ENCODE assay signal across 8 cellular contexts in genomic region chr16:74999208-74999682, GRCh38. TPM values are rescaled to one million over a fixed set of nuclear protein-coding genes. Genes with fewer than 3 reads are reported as not detected.
DNase-seq lines count a peak whose midpoint lies in the region; ATAC-seq and TF ChIP-seq lines count a peak whose summit lies in the region.

No MANE protein-coding gene starts in this region.

- peaks cover 26% of the 10 kb centered on the region for H3K4me1 Mint-ChIP-seq in activated naive CD4-positive, alpha-beta T cell treated with anti-CD3 and anti-CD28 coated beads for 36 hours (ENCODE audit: low read depth)

- intact Hi-C loops in activated naive CD4-positive, alpha-beta T cell treated with anti-CD3 and anti-CD28 coated beads for 36 hours (cut with micrococcal nuclease) = loop anchor here (1.0 to 5.0 kb wide), 2 partner anchors 100 to 292 kb away; no protein-coding TSS in a partner anchor

- H3K27ac ChIP-seq in right atrium auricular region = peak overlapping the region; percentile 80 to 84

- H3K4me1 ChIP-seq in right atrium auricular region = peaks cover 0 to 48% of the 10 kb centered on the region in 2 donors

- no peaks in the 10 kb centered on the region for H3K9me3 ChIP-seq in right atrium auricular region

- peak overlapping the region; percentile 78 for H3K4me3 Mint-ChIP-seq in activated naive CD4-positive, alpha-beta T cell treated with anti-CD3 and anti-CD28 coated beads for 36 hours

- peak overlapping the region; percentile 46 for H3K27ac Mint-ChIP-seq in activated naive CD4-positive, alpha-beta T cell treated with anti-CD3 and anti-CD28 coated beads for 36 hours

- no peak for DNase-seq in GM06990 (ENCODE audit: extremely low read depth, insufficient read length)
- peak; percentile 38 for DNase-seq in M059J (ENCODE audit: low read depth)
- peak; percentile 18 for DNase-seq in activated naive CD4-positive, alpha-beta T cell treated with anti-CD3 and anti-CD28 coated beads for 36 hours
- DNase-seq in right atrium auricular region (ENCODE audit: low spot score) = no peak
- DNase-seq in putamen (ENCODE audit: low spot score) = peak; percentile 50
- DNase-seq in DMS153 treated with DMSO at 0.1 percent for 48 hours (lab: John Stamatoyannopoulos, UW; ENCODE audit: unreplicated experiment) = no peak
- DNase-seq in cerebellum (ENCODE audit: low spot score) = no peak

- H3K27me3 ChIP-seq in GM06990 (replicated peaks; ENCODE audit: control insufficient read depth, insufficient read depth, low read length) = no peaks in the 10 kb centered on the region
- no peaks in the 10 kb centered on the region for H3K27me3 ChIP-seq in right atrium auricular region

- H3K4me3 ChIP-seq in GM06990 (replicated peaks; ENCODE audit: low read depth, low read length) (peak overlapping the region; percentile 77), right atrium auricular region (peak overlapping the region; percentile 73 to 92)

- no peaks in the 10 kb centered on the region for H3K36me3 ChIP-seq in GM06990 (ENCODE audit: control insufficient read depth, insufficient read depth, low read length)
- H3K36me3 ChIP-seq in right atrium auricular region = no peaks in the 10 kb centered on the region

- peaks cover 3% of the 10 kb centered on the region for H3K36me3 Mint-ChIP-seq in activated naive CD4-positive, alpha-beta T cell treated with anti-CD3 and anti-CD28 coated beads for 36 hours (ENCODE audit: low read depth)

- no peak for TF ChIP-seq CTCF in GM06990 (IDR thresholded peaks at IDR 0.05; ENCODE audit: insufficient read depth, low read length, poor library complexity, severe bottlenecking)
- TF ChIP-seq CTCF in right atrium auricular region (IDR thresholded peaks at IDR 0.05) = no peak

- peak; percentile 46 for ATAC-seq in GM21723 (IDR thresholded peaks at IDR 0.05; ENCODE audit: unreplicated experiment)

- H3K9me3 Mint-ChIP-seq in activated naive CD4-positive, alpha-beta T cell treated with anti-CD3 and anti-CD28 coated beads for 36 hours = no peaks in the 10 kb centered on the region

- peaks cover 12% of the 10 kb centered on the region for H3K27me3 Mint-ChIP-seq in activated naive CD4-positive, alpha-beta T cell treated with anti-CD3 and anti-CD28 coated beads for 36 hours (ENCODE audit: low read depth)

- CTCF ChIA-PET in activated naive CD4-positive, alpha-beta T cell treated with anti-CD3 and anti-CD28 coated beads for 36 hours (lab: Charles Lee) = interaction anchor here (1.0 to 9.4 kb wide), 2 partner anchors 99 to 112 kb away, joined by 3 to 155 read pairs; no protein-coding TSS in a partner anchor

RNA-seq across cellular contexts. Expression of gene ZNRF1, which starts 0.4 kb away (rescaled TPM):
- total RNA-seq in M059J (2014; rRNA removed; shearing (Covaris generic)) = 13.6 and 19.3 TPM in 2 replicates
- 10 to 100 TPM; 35.3 to 35.7 TPM for total RNA-seq in activated naive CD4-positive, alpha-beta T cell treated with anti-CD3 and anti-CD28 coated beads for 36 hours
- total RNA-seq in right atrium auricular region = 10 to 100 TPM; 15.3 to 19.8 TPM
- 21.5 TPM for total RNA-seq in cerebellum

RNA-seq across cellular contexts. Expression of gene WDR59, which starts 14.3 kb away (rescaled TPM):
- total RNA-seq in M059J (2014; rRNA removed; shearing (Covaris generic)) = 6.4 and 32.0 TPM in 2 replicates
- total RNA-seq in activated naive CD4-positive, alpha-beta T cell treated with anti-CD3 and anti-CD28 coated beads for 36 hours = 10 to 100 TPM; 47.8 to 55.6 TPM
- total RNA-seq in right atrium auricular region = 10 to 100 TPM; 12.5 to 18.0 TPM
- total RNA-seq in cerebellum = 35.1 TPM

Comparison
In these comparisons a context has a peak if more than half of its experiments do, and no peak if none do; other contexts are left out.
1. DNase-seq: peak in M059J (single experiment), activated naive CD4-positive, alpha-beta T cell treated with anti-CD3 and anti-CD28 coated beads for 36 hours (single experiment) and putamen (single experiment); none in GM06990 (single experiment), right atrium auricular region (single experiment), DMS153 treated with DMSO at 0.1 percent for 48 hours (single experiment) and cerebellum (single experiment).